In the genomic region with DNA sequence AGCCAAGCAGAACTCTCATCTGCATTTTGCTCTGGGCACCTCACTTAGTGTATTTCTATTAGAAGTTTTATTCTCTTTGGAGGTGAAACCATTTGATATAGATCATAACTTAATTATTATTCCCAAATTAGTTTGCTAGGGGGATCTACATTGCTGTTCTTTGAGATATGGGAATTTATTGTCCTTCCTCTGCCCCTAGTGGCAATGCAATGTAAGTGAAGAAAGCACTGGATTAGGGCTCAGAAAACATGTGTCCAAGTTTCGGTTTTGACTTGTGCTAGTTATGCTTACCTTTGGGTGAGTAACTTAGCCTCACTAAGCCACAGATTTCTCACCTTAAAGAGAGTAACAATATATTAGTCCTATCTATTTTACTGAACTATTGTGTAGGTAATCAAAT, we compare ENCODE assay signal across 1 cellular context.
TF ChIP-seq lines count a peak whose summit lies in the region.

No MANE protein-coding gene starts in this region.

TF ChIP-seq in GM23338, 12 proteins besides CTCF, POLR2A, EP300 and RAD21 (continued from another document):
- no peak for TF ChIP-seq STAT1 (IDR thresholded peaks at IDR 0.05; ENCODE audit: unreplicated experiment)
- TF ChIP-seq, protein P1, sequence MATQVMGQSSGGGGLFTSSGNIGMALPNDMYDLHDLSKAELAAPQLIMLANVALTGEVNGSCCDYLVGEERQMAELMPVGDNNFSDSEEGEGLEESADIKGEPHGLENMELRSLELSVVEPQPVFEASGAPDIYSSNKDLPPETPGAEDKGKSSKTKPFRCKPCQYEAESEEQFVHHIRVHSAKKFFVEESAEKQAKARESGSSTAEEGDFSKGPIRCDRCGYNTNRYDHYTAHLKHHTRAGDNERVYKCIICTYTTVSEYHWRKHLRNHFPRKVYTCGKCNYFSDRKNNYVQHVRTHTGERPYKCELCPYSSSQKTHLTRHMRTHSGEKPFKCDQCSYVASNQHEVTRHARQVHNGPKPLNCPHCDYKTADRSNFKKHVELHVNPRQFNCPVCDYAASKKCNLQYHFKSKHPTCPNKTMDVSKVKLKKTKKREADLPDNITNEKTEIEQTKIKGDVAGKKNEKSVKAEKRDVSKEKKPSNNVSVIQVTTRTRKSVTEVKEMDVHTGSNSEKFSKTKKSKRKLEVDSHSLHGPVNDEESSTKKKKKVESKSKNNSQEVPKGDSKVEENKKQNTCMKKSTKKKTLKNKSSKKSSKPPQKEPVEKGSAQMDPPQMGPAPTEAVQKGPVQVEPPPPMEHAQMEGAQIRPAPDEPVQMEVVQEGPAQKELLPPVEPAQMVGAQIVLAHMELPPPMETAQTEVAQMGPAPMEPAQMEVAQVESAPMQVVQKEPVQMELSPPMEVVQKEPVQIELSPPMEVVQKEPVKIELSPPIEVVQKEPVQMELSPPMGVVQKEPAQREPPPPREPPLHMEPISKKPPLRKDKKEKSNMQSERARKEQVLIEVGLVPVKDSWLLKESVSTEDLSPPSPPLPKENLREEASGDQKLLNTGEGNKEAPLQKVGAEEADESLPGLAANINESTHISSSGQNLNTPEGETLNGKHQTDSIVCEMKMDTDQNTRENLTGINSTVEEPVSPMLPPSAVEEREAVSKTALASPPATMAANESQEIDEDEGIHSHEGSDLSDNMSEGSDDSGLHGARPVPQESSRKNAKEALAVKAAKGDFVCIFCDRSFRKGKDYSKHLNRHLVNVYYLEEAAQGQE (IDR thresholded peaks at IDR 0.05; ENCODE audit: unreplicated experiment): no peak
- TF ChIP-seq ZNF331 (CRISPR knock-in tag; IDR thresholded peaks at IDR 0.05; ENCODE audit: low read depth): no peak
- TF ChIP-seq EZH2 (IDR thresholded peaks at IDR 0.05; ENCODE audit: low read depth, unreplicated experiment): no peak
- no peak for TF ChIP-seq CREB1 (CRISPR knock-in tag; IDR thresholded peaks at IDR 0.05; ENCODE audit: low read depth)
- TF ChIP-seq NANOG (IDR thresholded peaks at IDR 0.05; ENCODE audit: borderline replicate concordance): no peak
- no peak for TF ChIP-seq ZNF114 (CRISPR knock-in tag; IDR thresholded peaks at IDR 0.05)
- TF ChIP-seq JUNB (IDR thresholded peaks at IDR 0.05; ENCODE audit: unreplicated experiment): no peak
- TF ChIP-seq POLR2AphosphoS5 (IDR thresholded peaks at IDR 0.05; ENCODE audit: low read depth): no peak
